Comparison of ENCODE assay signal across 28 cellular contexts in the genomic region with DNA sequence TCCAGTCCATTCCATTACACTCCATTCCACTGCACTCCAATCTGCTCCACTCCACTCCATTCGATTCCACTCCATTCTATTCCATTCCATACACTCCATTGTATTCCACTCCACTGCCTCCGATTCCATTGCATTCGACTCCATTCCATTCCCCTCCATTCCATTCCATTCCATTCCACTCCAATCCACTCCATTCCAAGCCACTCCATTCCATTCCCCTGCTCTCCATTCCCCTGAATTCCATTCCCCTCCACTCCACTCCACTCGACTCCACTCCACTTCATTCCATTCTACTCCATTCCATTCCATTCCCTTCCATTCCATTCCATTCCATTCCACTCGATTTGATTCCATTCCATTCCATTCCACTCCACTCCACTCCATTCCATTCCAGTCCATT. TPM values are rescaled to one million over a fixed set of nuclear protein-coding genes. Genes with fewer than 3 reads are reported as not detected.
"Had no signal": no experiment of that assay in that cellular context is flagged by ENCODE, and none has a peak within 500 bp of the region (broad histone marks: within the 10 kb centered on the region; RNA-seq: fewer than 3 reads in every experiment).

No MANE protein-coding gene starts in this region.

- FAIRE-seq: endothelial cell of umbilical vein, small intestine, urothelium cell line had no signal

- H3K4me3 Mint-ChIP-seq: endodermal cell, naive B cell, neural crest cell had no signal

- H3K27me3 ChIP-seq: ovary, transverse colon had no signal

- H3K9me3 ChIP-seq: thoracic aorta, transverse colon had no signal

- DNase-seq: effector CD4-positive, alpha-beta T cell; endodermal cell; erythroblast; foreskin melanocyte; heart left ventricle; hippocampal formation; left colon; left ventricle myocardium superior; mesendoderm; naive B cell; ovary; right cardiac atrium; small intestine; stimulated activated CD4-positive, alpha-beta T cell treated with anti-CD3 and anti-CD28 coated beads, Interleukin-12 subunit alpha, Interleukin-12 subunit beta, amount 100 ng/mL, for 4 hours; stimulated activated naive CD4-positive, alpha-beta T cell; stomach; substantia nigra; transverse colon had no signal

- H3K4me3 ChIP-seq: coronary artery, heart left ventricle, lung, ovary, stomach, thoracic aorta, transverse colon had no signal

- H3K36me3 Mint-ChIP-seq: naive B cell had no signal

- H3K36me3 ChIP-seq: heart left ventricle, ovary, stomach, thoracic aorta, transverse colon had no signal

- H3K4me1 Mint-ChIP-seq: endodermal cell, naive B cell, neural crest cell had no signal

- H3K9me3 Mint-ChIP-seq: endodermal cell, naive B cell, neural crest cell had no signal

- H3K27ac Mint-ChIP-seq: endodermal cell, naive B cell had no signal

- H3K27ac ChIP-seq: coronary artery, heart left ventricle, ovary, stomach, thoracic aorta, transverse colon had no signal

- H3K4me1 ChIP-seq: heart left ventricle, stomach, transverse colon had no signal

- ATAC-seq: left colon, left ventricle myocardium superior had no signal

- H3K27me3 Mint-ChIP-seq: naive B cell had no signal

RNA-seq across cellular contexts. Expression of a gene that starts 25.7 kb away (rescaled TPM):
- total RNA-seq: dermis microvascular lymphatic vessel endothelial cell, endodermal cell, endothelial cell of umbilical vein, glomerular endothelial cell, heart left ventricle, kidney epithelial cell, left colon, left ventricle myocardium superior, lung, neural crest cell, ovary, posterior vena cava, right cardiac atrium, stomach, thoracic aorta, transverse colon had no signal
- polyA plus RNA-seq: endothelial cell of umbilical vein, heart left ventricle, lung, ovary, right cardiac atrium, small intestine, stomach had no signal
